ENCODE assay signal across 35 cellular contexts in the genomic region with DNA sequence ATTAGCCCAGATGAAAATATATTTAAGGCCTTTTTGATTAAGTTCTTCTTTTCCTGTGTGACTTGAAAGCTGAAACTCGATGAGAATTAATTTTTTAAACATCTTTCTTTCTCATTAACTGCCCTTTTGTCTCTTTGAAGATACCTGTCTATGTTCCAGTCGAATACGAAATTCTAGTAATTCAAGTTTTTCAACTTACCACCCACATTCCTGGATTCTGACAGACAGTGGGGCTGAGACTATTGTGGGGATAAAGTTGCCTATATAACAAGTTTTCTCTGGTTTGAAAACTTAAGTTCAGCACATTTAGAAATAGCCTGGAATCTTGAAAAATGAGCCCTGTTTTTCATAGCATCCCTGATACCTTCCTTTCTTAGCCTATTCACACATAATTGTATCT.
"Had no signal": no experiment of that assay in that cellular context is flagged by ENCODE, and none has a peak within 500 bp of the region (broad histone marks: within the 10 kb centered on the region; RNA-seq: fewer than 3 reads in every experiment).

No MANE protein-coding gene starts in this region.

- H3K27me3 Mint-ChIP-seq: activated B cell treated with CpG ODN at 0.5 μM for 24 hours had no signal

- FAIRE-seq: endometrium, endothelial cell of umbilical vein had no signal

- H3K4me1 Mint-ChIP-seq: activated T-helper 17 cell treated with anti-CD3 and anti-CD28 coated beads, Interleukin-2, amount 50 U/mL, for 72 hours; T-helper 17 cell had no signal

- H3K9me3 Mint-ChIP-seq: activated B cell treated with CpG ODN at 0.5 μM for 24 hours; activated CD8-positive, alpha-beta T cell treated with anti-CD3 and anti-CD28 coated beads for 36 hours; activated T-cell treated with anti-CD3 and anti-CD28 coated beads, Interleukin-2, amount 50 U/mL, for 4 hours; T-helper 2 cell treated with Interferon-gamma antibody and Interleukin-4, amounts not matched to agents 5 μg/mL and 100 μg/mL, for 36 hours had no signal

- ATAC-seq: activated CD4-positive, CD25-positive, alpha-beta regulatory T cell treated with anti-CD3 and anti-CD28 coated beads, Interleukin-2, amount 50 U/mL, for 24 hours; activated CD8-positive, alpha-beta T cell treated with anti-CD3 and anti-CD28 coated beads for 36 hours; activated T-cell treated with anti-CD3 and anti-CD28 coated beads, Interleukin-2, amount 50 U/mL, for 4 hours; activated T-helper 17 cell treated with anti-CD3 and anti-CD28 coated beads, Interleukin-2, amount 50 U/mL, for 72 hours; body of pancreas; esophagus mucosa; gastrocnemius medialis; heart right ventricle; T-helper 17 cell had no signal

- H3K4me1 ChIP-seq: body of pancreas, gastrocnemius medialis, heart right ventricle had no signal

- DNase-seq: activated B cell treated with CpG ODN at 0.5 μM for 24 hours; activated CD4-positive, alpha-beta T cell treated with anti-CD3 and anti-CD28 coated beads for 48 hours; activated CD4-positive, alpha-beta T cell treated with anti-CD3 and anti-CD28 coated beads, Interleukin-2, amount 50 U/mL, for 1 hour; activated CD4-positive, alpha-beta T cell treated with anti-CD3 and anti-CD28 coated beads, Interleukin-2, amount 50 U/mL, for 48 hours; activated CD8-positive, alpha-beta memory T cell treated with anti-CD3 and anti-CD28 coated beads for 24 hours; activated CD8-positive, alpha-beta T cell treated with anti-CD3 and anti-CD28 coated beads for 36 hours; activated effector memory CD4-positive, alpha-beta T cell treated with Interleukin-2 at 50 U/mL for 16 hours; activated gamma-delta T cell treated with Interleukin-2 at 50 U/mL for 16 hours; activated naive CD4-positive, alpha-beta T cell treated with anti-CD3 and anti-CD28 coated beads, Interleukin-2, amount 50 U/mL, for 16 hours; activated naive CD4-positive, alpha-beta T cell treated with Interleukin-2 at 50 U/mL for 16 hours; activated T-cell treated with anti-CD3 and anti-CD28 coated beads, Interleukin-2, amount 50 U/mL, for 4 hours; amniotic stem cell; anterior cingulate cortex; body of pancreas; central memory CD4-positive, alpha-beta T cell; cerebellar nuclear complex; cortex of kidney; dermis blood vessel endothelial cell; effector CD8-positive, alpha-beta T cell; foreskin fibroblast; gastrocnemius medialis; heart right ventricle; T-helper 1 cell; T-helper 17 cell; T1000; WERI-Rb-1 had no signal

- H3K36me3 ChIP-seq: cardiac muscle cell, gastrocnemius medialis, heart right ventricle, WERI-Rb-1 had no signal

- H3K36me3 Mint-ChIP-seq: activated naive CD8-positive, alpha-beta T cell had no signal

- H2AFZ ChIP-seq: hepatocyte had no signal

- H3K9me3 ChIP-seq: body of pancreas, gastrocnemius medialis, heart right ventricle had no signal

- H3K27me3 ChIP-seq: body of pancreas, cardiac muscle cell, gastrocnemius medialis, hepatocyte had no signal

- H3K4me2 ChIP-seq: hepatocyte had no signal

- H3K4me3 Mint-ChIP-seq: activated B cell treated with CpG ODN at 0.5 μM for 24 hours; activated CD8-positive, alpha-beta T cell treated with anti-CD3 and anti-CD28 coated beads for 36 hours; activated naive CD8-positive, alpha-beta T cell; activated T-cell treated with anti-CD3 and anti-CD28 coated beads, Interleukin-2, amount 50 U/mL, for 4 hours; activated T-helper 17 cell treated with anti-CD3 and anti-CD28 coated beads, Interleukin-2, amount 50 U/mL, for 72 hours; T-helper 17 cell; T-helper 2 cell treated with Interferon-gamma antibody and Interleukin-4, amounts not matched to agents 5 μg/mL and 100 μg/mL, for 36 hours had no signal

- H3K27ac ChIP-seq: body of pancreas, cardiac muscle cell, gastrocnemius medialis, heart right ventricle, hepatocyte, WERI-Rb-1 had no signal

- H3K27ac Mint-ChIP-seq: activated B cell treated with CpG ODN at 0.5 μM for 24 hours; activated CD8-positive, alpha-beta T cell treated with anti-CD3 and anti-CD28 coated beads for 36 hours; activated naive CD8-positive, alpha-beta T cell; activated T-helper 17 cell treated with anti-CD3 and anti-CD28 coated beads, Interleukin-2, amount 50 U/mL, for 72 hours; T-helper 17 cell; T-helper 2 cell treated with Interferon-gamma antibody and Interleukin-4, amounts not matched to agents 5 μg/mL and 100 μg/mL, for 36 hours had no signal

- H3K79me2 ChIP-seq: hepatocyte had no signal

- H3K4me3 ChIP-seq: body of pancreas, cardiac muscle cell, gastrocnemius medialis, heart right ventricle, hepatocyte had no signal
